Comparison of ENCODE assay signal across 20 cellular contexts in genomic region chr9:115636596-115636995, GRCh38.
DNase-seq lines count a peak whose midpoint lies in the region; ATAC-seq and TF ChIP-seq lines count a peak whose summit lies in the region.
"Had no signal": no experiment of that assay in that cellular context is flagged by ENCODE, and none has a peak within 500 bp of the region (broad histone marks: within the 10 kb centered on the region; RNA-seq: fewer than 3 reads in every experiment).

No MANE protein-coding gene starts in this region.

- H3K9me3 ChIP-seq in A673 (ENCODE audit: low read depth, low read length, poor library complexity, severe bottlenecking) (no peaks in the 10 kb centered on the region), PC-3 (ENCODE audit: low read length) (no peaks in the 10 kb centered on the region)
- H3K9me3 ChIP-seq: A549, BE2C, HAP-1, SJSA1 had no signal

- no peak overlapping the region for H2AFZ ChIP-seq in PC-3 (ENCODE audit: low read length)

- CTCF ChIA-PET in A673 (lab: Charles Lee) (interaction anchor here (0.7 to 1.0 kb wide), 2 partner anchors 41 to 43 kb away, joined by 3 read pairs; no protein-coding TSS in a partner anchor), PC-3 (lab: Charles Lee) (no interaction called here)

- TF ChIP-seq CTCF in A673 (conservative IDR thresholded peaks at IDR 0.05; ENCODE audit: low read depth, low read length): no peak
- TF ChIP-seq CTCF in PC-3 (conservative IDR thresholded peaks at IDR 0.05; ENCODE audit: low read depth, low read length): no peak

- H3K36me3 ChIP-seq in A673 (ENCODE audit: insufficient read depth, low read length, poor library complexity, severe bottlenecking) (no peaks in the 10 kb centered on the region), PC-3 (ENCODE audit: low read depth, low read length) (no peaks in the 10 kb centered on the region)
- H3K36me3 ChIP-seq: BE2C, HAP-1, SJSA1 had no signal

- BruUV-seq in A673 (replicated peaks; lab: Mats Ljungman, UMichigan) (no TSS peak), PC-3 (replicated peaks; lab: Mats Ljungman, UMichigan) (no TSS peak)

- no peak overlapping the region for H3K4me3 ChIP-seq in A673 (ENCODE audit: low read depth, low read length, poor library complexity, severe bottlenecking)
- no peak overlapping the region for H3K4me3 ChIP-seq in PC-3 (ENCODE audit: low read length)
- H3K4me3 ChIP-seq: A549, HAP-1, SJSA1 had no signal

- H3K27me3 ChIP-seq in A673 (replicated peaks; ENCODE audit: insufficient read depth, low read depth, low read length, poor library complexity): no peaks in the 10 kb centered on the region
- no peaks in the 10 kb centered on the region for H3K27me3 ChIP-seq in PC-3 (ENCODE audit: low read length)
- H3K27me3 ChIP-seq: BE2C, SJSA1 had no signal

- ATAC-seq in PC-3 (0 out of 2 replicates have a peak, but pooled peaks have one; percentile 18), esophagus mucosa (peak; percentile 95), GM18502 (IDR thresholded peaks at IDR 0.05; ENCODE audit: poor library complexity, unreplicated experiment) (no peak), HG03439 (IDR thresholded peaks at IDR 0.05; ENCODE audit: unreplicated experiment) (no peak), GM19452 (IDR thresholded peaks at IDR 0.05; ENCODE audit: unreplicated experiment) (no peak)
- ATAC-seq: A549, Right ventricle myocardium inferior had no signal

- no peaks in the 10 kb centered on the region for H3K9me2 ChIP-seq in PC-3 (replicated peaks; ENCODE audit: low read length)

- H3K9ac ChIP-seq in PC-3 (ENCODE audit: low read length): no peak overlapping the region
- H3K9ac ChIP-seq: KMS-11 had no signal

- DNase-seq in A673 (ENCODE audit: low spot score) (no peak), NCI-H1694 (lab: John Stamatoyannopoulos, UW) (peak; percentile 68), PC-3 (peak; percentile 52), A172 (ENCODE audit: low spot score) (no peak)
- DNase-seq: BE2C, DMS79, NCI-H1092 treated with DMSO at 0.1 percent for 48 hours, NCI-H1436 treated with DMSO at 0.1 percent for 48 hours, NCI-H2029 treated with DMSO at 0.1 percent for 48 hours, NCI-H446 treated with DMSO at 0.1 percent for 48 hours, NCI-H748 treated with DMSO at 0.1 percent for 48 hours had no signal

- H4K20me1 ChIP-seq in PC-3 (ENCODE audit: low read length): no peaks in the 10 kb centered on the region

- peak overlapping the region; percentile 85 for H3K27ac ChIP-seq in A673 (ENCODE audit: low read depth, low read length, poor library complexity, severe bottlenecking)
- H3K27ac ChIP-seq in PC-3 (ENCODE audit: low read length): no peak overlapping the region
- H3K27ac ChIP-seq: KMS-11, SJSA1 had no signal

- intact Hi-C loops in A673 (cut with micrococcal nuclease; ENCODE audit: unreplicated experiment): no loop called here
- intact Hi-C loops in PC-3 (cut with micrococcal nuclease): no loop called here

- no peaks in the 10 kb centered on the region for H3K79me2 ChIP-seq in PC-3 (ENCODE audit: low read length)

- H3K4me2 ChIP-seq in PC-3 (ENCODE audit: low read length): no peak overlapping the region
- H3K4me2 ChIP-seq: A549, KMS-11 had no signal

- H3K4me1 ChIP-seq in A673 (ENCODE audit: insufficient read depth, low read length, poor library complexity, severe bottlenecking): peaks cover 29% of the 10 kb centered on the region
- peaks cover 21% of the 10 kb centered on the region for H3K4me1 ChIP-seq in PC-3 (ENCODE audit: insufficient read depth, low read length)
- H3K4me1 ChIP-seq: A549, BE2C, HAP-1 had no signal

- no peaks in the 10 kb centered on the region for H3F3A ChIP-seq in PC-3 (ENCODE audit: low read length, unreplicated experiment)

- POLR2A ChIA-PET in A673 (lab: Charles Lee; ENCODE audit: low non-redundant PET): no interaction called here
- POLR2A ChIA-PET in PC-3 (lab: Charles Lee; ENCODE audit: unreplicated experiment): no interaction called here

Comparison
In these comparisons a context has a peak if more than half of its experiments do, and no peak if none do; other contexts are left out.
1. DNase-seq: peak in NCI-H1694 (single experiment) and PC-3 (single experiment); none in A673 (single experiment) and A172 (single experiment).
2. ATAC-seq: peak in PC-3 (single experiment) and esophagus mucosa (single experiment); none in GM18502 (single experiment), HG03439 (single experiment) and GM19452 (single experiment).